In the genomic region with DNA sequence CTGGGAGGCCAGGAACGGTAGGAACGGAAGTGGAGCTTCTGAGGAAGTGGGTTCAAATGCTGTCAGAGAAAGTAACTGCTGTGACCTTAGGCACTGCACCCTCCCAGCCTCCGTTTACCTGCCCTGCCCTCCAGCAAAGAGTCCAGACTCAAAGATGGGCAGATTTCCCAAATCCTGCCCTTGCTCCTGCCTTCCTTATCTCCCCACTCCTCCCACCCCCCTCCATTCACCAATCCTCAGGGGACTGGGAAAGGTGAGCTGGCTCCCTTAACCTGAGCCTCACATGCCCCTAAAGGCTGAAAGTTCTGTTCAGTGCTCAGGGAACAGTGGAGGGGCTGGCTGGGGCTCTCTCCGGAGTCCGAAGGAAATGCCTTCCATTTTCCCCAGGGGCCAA, we compare ENCODE assay signal across 11 cellular contexts.
DNase-seq lines count a peak whose midpoint lies in the region; ATAC-seq and TF ChIP-seq lines count a peak whose summit lies in the region.
"Had no signal": no experiment of that assay in that cellular context is flagged by ENCODE, and none has a peak within 500 bp of the region (broad histone marks: within the 10 kb centered on the region; RNA-seq: fewer than 3 reads in every experiment).

No MANE protein-coding gene starts in this region.

- H4K20me1 ChIP-seq in MM.1S (ENCODE audit: insufficient read depth, low read length), result no peaks in the 10 kb centered on the region

- H3F3A ChIP-seq in MM.1S (ENCODE audit: insufficient read depth, low read length), result no peaks in the 10 kb centered on the region

- peaks cover 27% of the 10 kb centered on the region for H3K79me2 ChIP-seq in MM.1S (ENCODE audit: low read length)

- H3K9ac ChIP-seq in ES-I3 (ENCODE audit: low read depth, low read length) (peak overlapping the region; percentile 54), MM.1S (ENCODE audit: low read length) (no peak overlapping the region), duodenal mucosa (ENCODE audit: low read depth in 1 of 2, low read length in 2 of 2) (peak overlapping the region; percentile 10 to 15)

- peak overlapping the region; percentile 88; the same call in 1 of the 2 replicates for H2AFZ ChIP-seq in MM.1S (ENCODE audit: low read length)

- H3K27ac ChIP-seq in MM.1S (ENCODE audit: low read length) (no peak overlapping the region), duodenal mucosa (ENCODE audit: low read depth, low read length) (no peak overlapping the region)

- peaks cover 31% of the 10 kb centered on the region for H3K27me3 Mint-ChIP-seq in progenitor cell of endocrine pancreas

- H3K4me1 ChIP-seq in ES-I3 (ENCODE audit: insufficient read depth, low read length), result peaks cover 24% of the 10 kb centered on the region
- H3K4me1 ChIP-seq in MM.1S (ENCODE audit: low read length), result peaks cover 25% of the 10 kb centered on the region
- H3K4me1 ChIP-seq in duodenal mucosa (ENCODE audit: control insufficient read depth in 1 of 2, insufficient read depth in 2 of 2, low read length in 2 of 2), result peaks cover 45 to 46% of the 10 kb centered on the region in 2 donors

- H3K4me2 ChIP-seq in MM.1S (ENCODE audit: low read depth, low read length), result peak overlapping the region; percentile 87; the same call in 1 of the 2 replicates

- ATAC-seq in HG03521 (IDR thresholded peaks at IDR 0.05; ENCODE audit: unreplicated experiment), result no peak
- no peak for ATAC-seq in GM21360 (IDR thresholded peaks at IDR 0.05; ENCODE audit: unreplicated experiment)
- ATAC-seq: HepG2 had no signal

- no peak for DNase-seq in MM.1S
- DNase-seq in progenitor cell of endocrine pancreas (ENCODE audit: low spot score, unreplicated experiment), result no peak
- no peak for DNase-seq in KBM-7
- DNase-seq in DMS114 treated with DMSO at 0.1 percent for 48 hours (lab: John Stamatoyannopoulos, UW; ENCODE audit: unreplicated experiment), result no peak
- DNase-seq: DND-41, SW 1271 had no signal

- H3K9me3 Mint-ChIP-seq in progenitor cell of endocrine pancreas (ENCODE audit: low read depth), result no peaks in the 10 kb centered on the region

- H3K4me3 Mint-ChIP-seq in progenitor cell of endocrine pancreas (ENCODE audit: low read depth), result peak overlapping the region; percentile 47

- H3K36me3 ChIP-seq in ES-I3 (ENCODE audit: insufficient read depth, low read length), result no peaks in the 10 kb centered on the region
- H3K36me3 ChIP-seq in MM.1S (replicated peaks; ENCODE audit: insufficient read depth, low read length), result no peaks in the 10 kb centered on the region
- no peaks in the 10 kb centered on the region for H3K36me3 ChIP-seq in duodenal mucosa (ENCODE audit: control insufficient read depth in 1 of 2, insufficient read depth in 2 of 2, low read length in 2 of 2)

- TF ChIP-seq CTCF in MM.1S (IDR thresholded peaks at IDR 0.05; ENCODE audit: low read length) (no peak), progenitor cell of endocrine pancreas (IDR thresholded peaks at IDR 0.05; ENCODE audit: unreplicated experiment) (no peak)

- H3K9me3 ChIP-seq in ES-I3 (ENCODE audit: control insufficient read depth, insufficient read depth, low read length), result no peaks in the 10 kb centered on the region
- no peaks in the 10 kb centered on the region for H3K9me3 ChIP-seq in MM.1S (replicated peaks; ENCODE audit: insufficient read depth, low read length)
- H3K9me3 ChIP-seq in duodenal mucosa (ENCODE audit: control insufficient read depth in 1 of 2, low read length in 2 of 2), result no peaks in the 10 kb centered on the region

- no peaks in the 10 kb centered on the region for H3K27me3 ChIP-seq in MM.1S (replicated peaks; ENCODE audit: insufficient read depth, low read length)
- H3K27me3 ChIP-seq in duodenal mucosa (ENCODE audit: control insufficient read depth in 1 of 2, insufficient read depth in 2 of 2, low read length in 2 of 2), result no peaks in the 10 kb centered on the region

- no peaks in the 10 kb centered on the region for H3K9me2 ChIP-seq in MM.1S (replicated peaks; ENCODE audit: insufficient read depth, low read length)

- no peak overlapping the region for H3K27ac Mint-ChIP-seq in progenitor cell of endocrine pancreas

- in situ Hi-C loops in KBM-7 (cut with MboI; ENCODE audit: low pct_unique_long_range_greater_than_20kb, low sequenced_read_pairs), result no loop called here

- peaks cover 5% of the 10 kb centered on the region for H3K4me1 Mint-ChIP-seq in progenitor cell of endocrine pancreas (ENCODE audit: low read depth)

- H3K4me3 ChIP-seq in MM.1S (ENCODE audit: low read length), result peak overlapping the region; percentile 62; the same call in 1 of the 2 replicates
- peak overlapping the region; percentile 57 to 70 for H3K4me3 ChIP-seq in duodenal mucosa (ENCODE audit: low read depth in 1 of 2, low read length in 2 of 2)

- peaks cover 2% of the 10 kb centered on the region for H3K36me3 Mint-ChIP-seq in progenitor cell of endocrine pancreas (ENCODE audit: insufficient read depth)
